29 cellular contexts compared by ENCODE assay signal in genomic region chr9:99793528-99793927, GRCh38. TPM values are rescaled to one million over a fixed set of nuclear protein-coding genes. Genes with fewer than 3 reads are reported as not detected.
"Had no signal": no experiment of that assay in that cellular context is flagged by ENCODE, and none has a peak within 500 bp of the region (broad histone marks: within the 10 kb centered on the region; RNA-seq: fewer than 3 reads in every experiment).

No MANE protein-coding gene starts in this region.

- FAIRE-seq: colon, endometrium, endothelial cell of umbilical vein, frontal cortex had no signal

- H3K4me3 ChIP-seq: colonic mucosa, coronary artery, dorsolateral prefrontal cortex, esophagus muscularis mucosa, esophagus squamous epithelium, gastrocnemius medialis, gastroesophageal sphincter, heart left ventricle, heart right ventricle had no signal

- DNase-seq: colonic mucosa; cortex of kidney; dermis blood vessel endothelial cell; dorsolateral prefrontal cortex; effector CD4-positive, alpha-beta T cell; effector CD8-positive, alpha-beta T cell; effector memory CD4-positive, alpha-beta T cell; effector memory CD8-positive, alpha-beta T cell; endodermal cell; erythroblast; esophagus squamous epithelium; foreskin fibroblast; foreskin keratinocyte; foreskin melanocyte; gastrocnemius medialis; glutamatergic neuron; head of caudate nucleus; heart left ventricle; heart right ventricle had no signal

- ATAC-seq: effector memory CD8-positive, alpha-beta T cell; esophagus mucosa; foreskin keratinocyte; gastrocnemius medialis; gastroesophageal sphincter; heart left ventricle; heart right ventricle had no signal

- H3K4me1 ChIP-seq: colonic mucosa, esophagus muscularis mucosa, esophagus squamous epithelium, foreskin keratinocyte, gastrocnemius medialis, gastroesophageal sphincter, heart left ventricle, heart right ventricle had no signal

- H3K27ac ChIP-seq: colonic mucosa, coronary artery, dorsolateral prefrontal cortex, epithelial cell of prostate, esophagus muscularis mucosa, esophagus squamous epithelium, foreskin keratinocyte, gastrocnemius medialis, gastroesophageal sphincter, heart left ventricle, heart right ventricle had no signal

- H3K36me3 ChIP-seq: colonic mucosa, esophagus muscularis mucosa, esophagus squamous epithelium, gastrocnemius medialis, gastroesophageal sphincter, heart left ventricle, heart right ventricle had no signal

- H3K9me3 ChIP-seq: colonic mucosa, esophagus muscularis mucosa, esophagus squamous epithelium, gastrocnemius medialis, gastroesophageal sphincter had no signal

- H3K27me3 ChIP-seq: colonic mucosa, dorsolateral prefrontal cortex, esophagus muscularis mucosa, esophagus squamous epithelium, gastrocnemius medialis, gastroesophageal sphincter, heart left ventricle, heart right ventricle had no signal

RNA-seq across cellular contexts. Expression of gene NR4A3, which starts 28.2 kb away (rescaled TPM):
- total RNA-seq: dermis blood vessel endothelial cell, epithelial cell of proximal tubule had no signal
